11 cellular contexts compared by ENCODE assay signal in the genomic region with DNA sequence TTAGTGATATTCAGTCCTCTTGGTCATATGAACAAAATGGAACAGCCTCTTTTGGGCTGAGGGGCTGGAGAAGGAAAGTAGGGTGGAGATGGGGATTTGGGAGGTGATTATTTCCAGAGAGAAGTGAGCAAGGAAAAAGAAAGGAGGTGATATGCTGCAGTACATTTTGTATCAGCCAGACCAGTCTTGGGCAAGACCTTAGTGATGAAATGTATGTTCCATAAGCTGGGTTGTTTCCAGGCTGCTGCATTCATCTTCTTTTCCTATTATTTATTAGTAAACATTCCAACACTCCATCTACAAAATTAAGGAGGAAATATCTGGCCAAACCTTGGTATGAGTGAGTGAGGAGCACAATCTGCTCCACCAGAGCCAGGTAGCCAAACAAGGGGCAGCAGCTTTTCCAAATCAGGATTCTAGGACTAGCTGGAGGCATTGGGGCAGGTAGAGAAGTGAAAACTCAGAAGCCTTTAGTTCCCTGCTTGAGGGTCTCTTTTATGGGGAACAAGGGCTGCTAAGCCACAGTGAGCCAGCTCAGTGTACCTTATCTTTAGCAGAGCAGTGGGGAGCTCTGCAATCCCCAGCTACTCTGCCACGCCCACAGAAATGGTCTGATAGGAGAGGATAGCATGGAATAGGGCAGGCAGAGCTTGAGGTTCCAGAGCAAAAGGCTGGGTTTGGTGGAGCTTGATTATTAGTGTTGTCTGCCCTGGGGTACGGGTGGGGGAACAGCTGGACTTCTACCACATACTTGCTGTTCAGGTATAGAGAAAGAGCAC. TPM values are rescaled to one million over a fixed set of nuclear protein-coding genes. Genes with fewer than 3 reads are reported as not detected.
"Had no signal": no experiment of that assay in that cellular context is flagged by ENCODE, and none has a peak within 500 bp of the region (broad histone marks: within the 10 kb centered on the region; RNA-seq: fewer than 3 reads in every experiment).

No MANE protein-coding gene starts in this region.

- H3K4me3 ChIP-seq: adrenal gland, body of pancreas, esophagus muscularis mucosa, skin epidermis had no signal

- DNase-seq: activated CD4-positive, alpha-beta T cell treated with anti-CD3 and anti-CD28 coated beads for 4 hours; activated CD8-positive, alpha-beta T cell treated with anti-CD3 and anti-CD28 coated beads, Interleukin-2, amount 10 ng/mL, durations not matched to agents 7 days and 5 days; activated naive CD4-positive, alpha-beta T cell treated with anti-CD3 and anti-CD28 coated beads for 36 hours; adrenal gland; body of pancreas; kidney glomerular epithelial cell; midbrain; SW 1271; WERI-Rb-1 had no signal

RNA-seq across cellular contexts. Expression of gene TTC23L, which starts 56.9 kb away (rescaled TPM):
- total RNA-seq: activated CD8-positive, alpha-beta T cell treated with anti-CD3 and anti-CD28 coated beads, Interleukin-2, amount 10 ng/mL, durations not matched to agents 7 days and 5 days; esophagus muscularis mucosa had no signal
